27 cellular contexts compared by ENCODE assay signal in the genomic region with DNA sequence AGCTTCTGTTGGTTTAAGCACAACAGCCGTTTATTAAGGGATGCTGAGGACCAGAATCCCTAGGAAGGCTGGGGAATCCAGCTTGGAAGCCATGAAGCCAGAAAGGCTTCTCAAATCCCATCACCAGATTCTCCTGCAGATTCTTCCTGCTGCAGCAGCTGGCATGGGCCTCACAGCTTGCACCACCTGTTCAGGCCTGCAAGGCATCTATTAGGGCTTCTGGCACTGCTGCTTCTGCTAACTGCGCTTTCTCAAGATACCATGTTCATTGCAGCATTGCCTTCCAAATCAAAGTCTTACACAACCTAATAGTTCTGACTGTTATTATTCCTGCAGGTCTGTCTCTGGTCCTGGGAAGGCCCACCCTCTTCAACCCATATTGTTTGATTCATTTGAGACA. TPM values are rescaled to one million over a fixed set of nuclear protein-coding genes. Genes with fewer than 3 reads are reported as not detected.
DNase-seq lines count a peak whose midpoint lies in the region; ATAC-seq, FAIRE-seq and TF ChIP-seq lines count a peak whose summit lies in the region.
"Had no signal": no experiment of that assay in that cellular context is flagged by ENCODE, and none has a peak within 500 bp of the region (broad histone marks: within the 10 kb centered on the region; RNA-seq: fewer than 3 reads in every experiment).

No MANE protein-coding gene starts in this region.

- FAIRE-seq in keratinocyte (lab: Jason Lieb, UNC), result peak; percentile 13
- FAIRE-seq: GM19239, RCC 7860 had no signal

- H4K20me1 ChIP-seq in mammary epithelial cell (ENCODE audit: insufficient read depth, low read length) (no peaks in the 10 kb centered on the region), keratinocyte (ENCODE audit: control insufficient read depth, extremely low read depth, insufficient read depth, low read length) (no peaks in the 10 kb centered on the region)

- dilution Hi-C loops in mammary epithelial cell (cut with HindIII; ENCODE audit: low sequenced_read_pairs) (no loop called here), keratinocyte (cut with MboI; ENCODE audit: extremely low pct_ligation_motif_present, low sequenced_read_pairs) (no loop called here)

- POLR2A ChIA-PET in MCF 10A (lab: Yijun Ruan, JAX), result interaction anchor here (0.8 kb wide), 1 partner anchor 260 kb away, joined by 3 read pairs; no protein-coding TSS in a partner anchor

- no peaks in the 10 kb centered on the region for H3K36me3 Mint-ChIP-seq in MCF 10A (ENCODE audit: insufficient read depth, unreplicated experiment)

- CTCF ChIA-PET in MCF 10A (lab: Yijun Ruan, JAX) (interaction anchor here (0.6 to 0.7 kb wide), 2 partner anchors 11 to 231 kb away, joined by 3 to 5 read pairs; no protein-coding TSS in a partner anchor), mammary epithelial cell (lab: Charles Lee; ENCODE audit: low non-redundant PET) (no interaction called here)

- no peaks in the 10 kb centered on the region for H3K27me3 Mint-ChIP-seq in MCF 10A (ENCODE audit: insufficient read depth, unreplicated experiment)

- TF ChIP-seq CTCF in MCF 10A (IDR thresholded peaks at IDR 0.05; ENCODE audit: unreplicated experiment), result no peak
- no peak for TF ChIP-seq CTCF in mammary epithelial cell (conservative IDR thresholded peaks at IDR 0.05 in 1 of 2, IDR thresholded peaks at IDR 0.05 in 1 of 2; ENCODE audit: extremely low read depth in 1 of 2, insufficient read depth in 1 of 2, low read depth in 1 of 2, low read length in 2 of 2)
- no peak for TF ChIP-seq CTCF in keratinocyte (optimal IDR thresholded peaks at IDR 0.05 in 1 of 3, IDR thresholded peaks at IDR 0.05 in 1 of 3, conservative IDR thresholded peaks at IDR 0.05 in 1 of 3; ENCODE audit: extremely low read depth in 1 of 3, insufficient read depth in 2 of 3, low read length in 3 of 3)

- BruUV-seq in MCF 10A (replicated peaks; lab: Mats Ljungman, UMichigan), result no TSS peak
- BruUV-seq in mammary epithelial cell (replicated peaks; lab: Mats Ljungman, UMichigan), result no TSS peak

- no peak overlapping the region for H3K27ac Mint-ChIP-seq in MCF 10A (ENCODE audit: low read depth, unreplicated experiment)
- H3K27ac Mint-ChIP-seq: activated CD8-positive, alpha-beta T cell treated with anti-CD3 and anti-CD28 coated beads for 36 hours; activated T-cell treated with anti-CD3 and anti-CD28 coated beads, Interleukin-2, amount 50 U/mL, for 24 hours had no signal

- DNase-seq in MCF 10A (ENCODE audit: unreplicated experiment) (peak; percentile 39), mammary epithelial cell (no peak), amniotic epithelial cell (ENCODE audit: low read depth) (peak; percentile 39), keratinocyte (ENCODE audit: low read depth, low spot score) (no peak), SKM-1 (lab: John Stamatoyannopoulos, UW; ENCODE audit: unreplicated experiment) (no peak), T-helper 9 cell (no peak), NCI-H345 (lab: John Stamatoyannopoulos, UW) (no peak)
- DNase-seq: activated CD4-positive, CD25-positive, alpha-beta regulatory T cell; activated CD8-positive, alpha-beta T cell treated with anti-CD3 and anti-CD28 coated beads for 36 hours; activated naive CD4-positive, alpha-beta T cell; activated T-cell treated with anti-CD3 and anti-CD28 coated beads, Interleukin-2, amount 50 U/mL, for 24 hours; effector CD4-positive, alpha-beta T cell; esophagus squamous epithelium; GOT3; left colon; midbrain; MM.1S; NCI-H1436; NCI-H2227 treated with DMSO at 0.1 percent for 48 hours; stimulated activated CD4-positive, alpha-beta T cell treated with anti-CD3 and anti-CD28 coated beads, Interleukin-15, amount 100 ng/mL, for 24 hours; T1000 had no signal

- 100% methylated on average over 2 of the region's 2 CpGs for WGBS in mammary epithelial cell (ENCODE audit: low coverage, missing lambda C conversion rate)

- H3K9ac ChIP-seq in mammary epithelial cell (ENCODE audit: insufficient read depth, low read length) (no peak overlapping the region), keratinocyte (ENCODE audit: control insufficient read depth, extremely low read depth, insufficient read depth, low read length) (no peak overlapping the region)

- in situ Hi-C loops in mammary epithelial cell (cut with MboI; ENCODE audit: low sequenced_read_pairs in 2 of 2), result no loop called here

- intact Hi-C loops in MCF 10A (cut with micrococcal nuclease), result no loop called here
- intact Hi-C loops in mammary epithelial cell (cut with micrococcal nuclease), result no loop called here

- H3K9me3 Mint-ChIP-seq in MCF 10A (ENCODE audit: unreplicated experiment), result no peaks in the 10 kb centered on the region
- H3K9me3 Mint-ChIP-seq: activated CD8-positive, alpha-beta T cell treated with anti-CD3 and anti-CD28 coated beads for 36 hours; activated T-cell treated with anti-CD3 and anti-CD28 coated beads, Interleukin-2, amount 50 U/mL, for 24 hours; central memory CD8-positive, alpha-beta T cell had no signal

- no peaks in the 10 kb centered on the region for H3K36me3 ChIP-seq in mammary epithelial cell (ENCODE audit: insufficient read depth, low read length)
- H3K36me3 ChIP-seq in keratinocyte (ENCODE audit: control insufficient read depth in 2 of 2, extremely low read depth in 1 of 2, insufficient read depth in 2 of 2, low read length in 2 of 2), result no peaks in the 10 kb centered on the region
- H3K36me3 ChIP-seq: esophagus squamous epithelium had no signal

- H3K4me3 Mint-ChIP-seq in MCF 10A (ENCODE audit: unreplicated experiment), result no peak overlapping the region
- H3K4me3 Mint-ChIP-seq: activated CD8-positive, alpha-beta T cell treated with anti-CD3 and anti-CD28 coated beads for 36 hours; activated T-cell treated with anti-CD3 and anti-CD28 coated beads, Interleukin-2, amount 50 U/mL, for 24 hours; central memory CD8-positive, alpha-beta T cell had no signal

- no peaks in the 10 kb centered on the region for H3K79me2 ChIP-seq in mammary epithelial cell (ENCODE audit: insufficient read depth, low read length)
- H3K79me2 ChIP-seq in keratinocyte (ENCODE audit: control insufficient read depth, insufficient read depth, low read length), result no peaks in the 10 kb centered on the region

- H3K9me3 ChIP-seq in mammary epithelial cell (replicated peaks; ENCODE audit: insufficient read depth, low read length) (no peaks in the 10 kb centered on the region), keratinocyte (ENCODE audit: control insufficient read depth, low read depth, low read length) (no peaks in the 10 kb centered on the region)
- H3K9me3 ChIP-seq: esophagus squamous epithelium had no signal

- peaks cover 17% of the 10 kb centered on the region for H3K4me1 ChIP-seq in mammary epithelial cell (ENCODE audit: insufficient read depth, low read length)
- H3K4me1 ChIP-seq in keratinocyte (ENCODE audit: control insufficient read depth, extremely low read depth, insufficient read depth, low read length), result peaks cover 19% of the 10 kb centered on the region

- H3K27ac ChIP-seq in mammary epithelial cell (ENCODE audit: insufficient read depth, low read depth, low read length) (no peak overlapping the region), keratinocyte (ENCODE audit: control insufficient read depth, insufficient read depth, low read length) (no peak overlapping the region)
- H3K27ac ChIP-seq: C4-2B had no signal

- H3K4me2 ChIP-seq in mammary epithelial cell (ENCODE audit: insufficient read depth, low read depth, low read length) (no peak overlapping the region), keratinocyte (ENCODE audit: control insufficient read depth, extremely low read depth, insufficient read depth, low read depth, low read length) (no peak overlapping the region)

- H3K9me1 ChIP-seq in keratinocyte (ENCODE audit: control insufficient read depth, extremely low read depth, insufficient read depth, low read length), result no peaks in the 10 kb centered on the region

- ATAC-seq in HG02885 (IDR thresholded peaks at IDR 0.05; ENCODE audit: poor library complexity, unreplicated experiment), result no peak
- ATAC-seq: activated CD8-positive, alpha-beta T cell treated with anti-CD3 and anti-CD28 coated beads for 36 hours; left colon had no signal

- no peak overlapping the region for H2AFZ ChIP-seq in mammary epithelial cell (ENCODE audit: low read depth, low read length)
- H2AFZ ChIP-seq in keratinocyte (ENCODE audit: control insufficient read depth, low read length), result no peak overlapping the region

- H3K4me3 ChIP-seq in mammary epithelial cell (replicated peaks in 1 of 3; ENCODE audit: insufficient read depth in 1 of 3, low read depth in 2 of 3, low read length in 3 of 3) (no peak overlapping the region), keratinocyte (ENCODE audit: control insufficient read depth in 2 of 3, extremely low read depth in 1 of 3, insufficient read depth in 2 of 3, low read depth in 1 of 3, low read length in 3 of 3) (no peak overlapping the region)
- H3K4me3 ChIP-seq: esophagus squamous epithelium, SK-N-MC had no signal

- no peaks in the 10 kb centered on the region for H3K27me3 ChIP-seq in mammary epithelial cell (ENCODE audit: insufficient read depth, low read length)
- H3K27me3 ChIP-seq in keratinocyte (ENCODE audit: control insufficient read depth, extremely low read depth, insufficient read depth, low read length), result no peaks in the 10 kb centered on the region
- H3K27me3 ChIP-seq: esophagus squamous epithelium had no signal

- H3K4me1 Mint-ChIP-seq in MCF 10A (ENCODE audit: insufficient read depth, unreplicated experiment), result peaks cover 17% of the 10 kb centered on the region

RNA-seq across cellular contexts. Expression of gene ZNF366, which starts 51.2 kb away (rescaled TPM):
- total RNA-seq in MCF 10A (2022), result not detected in 2 replicates
- not detected for total RNA-seq in mammary epithelial cell
- not detected for polyA plus RNA-seq in mammary epithelial cell
- not detected for polyA minus RNA-seq in mammary epithelial cell
- not detected in 3 replicates for polyA plus RNA-seq in keratinocyte
- polyA plus RNA-seq in keratinocyte (2011; ENCODE audit: low read depth), result not detected
- polyA plus RNA-seq in keratinocyte (2011; cell fraction: cytosol; rRNA removed), result not detected in 2 replicates
- polyA plus RNA-seq in keratinocyte (2011; cell fraction: nucleus; rRNA removed), result not detected in 2 replicates
- not detected in 2 replicates for polyA plus RNA-seq in keratinocyte (2012; ENCODE audit: low replicate concordance)
- polyA minus RNA-seq in keratinocyte, result not detected in 3 replicates
- polyA minus RNA-seq in keratinocyte (2011; cell fraction: cytosol; rRNA and poly(A)+ RNA removed), result not detected
- not detected in 2 replicates for polyA minus RNA-seq in keratinocyte (2011; cell fraction: nucleus; rRNA and poly(A)+ RNA removed)
- total RNA-seq: activated CD8-positive, alpha-beta T cell treated with anti-CD3 and anti-CD28 coated beads for 36 hours had no signal

Comparison
In these comparisons a context has a peak if more than half of its experiments do, and no peak if none do; other contexts are left out.
1. DNase-seq: peak in MCF 10A (single experiment) and amniotic epithelial cell (single experiment); none in mammary epithelial cell (single experiment), keratinocyte (single experiment), SKM-1 (single experiment), T-helper 9 cell (single experiment) and NCI-H345 (single experiment).